Comparison of ENCODE assay signal across 24 cellular contexts in genomic region chr2:241083091-241083415, GRCh38. TPM values are rescaled to one million over a fixed set of nuclear protein-coding genes. Genes with fewer than 3 reads are reported as not detected.
DNase-seq lines count a peak whose midpoint lies in the region; ATAC-seq, FAIRE-seq and TF ChIP-seq lines count a peak whose summit lies in the region.
"Had no signal": no experiment of that assay in that cellular context is flagged by ENCODE, and none has a peak within 500 bp of the region (broad histone marks: within the 10 kb centered on the region; RNA-seq: fewer than 3 reads in every experiment).

No MANE protein-coding gene starts in this region.

- in situ Hi-C loops in GM12878 (cut with MboI), result no loop called here

- 68% methylated on average over 5 of the region's 5 CpGs for WGBS in GM12878 (ENCODE audit: insufficient coverage, insufficient replicate concordance, low lambda C conversion rate, missing lambda C conversion rate)
- 75 to 80% methylated on average over 5 of the region's 5 CpGs for WGBS in aorta, 2 donors

- SMC1A ChIA-PET in GM12878 (lab: Charles Lee; ENCODE audit: uncharacterized antibody, unreplicated experiment), result no interaction called here

- CTCF ChIA-PET in CD8-positive, alpha-beta T cell (lab: Charles Lee), result no interaction called here
- CTCF ChIA-PET in GM12878 (lab: Yijun Ruan, JAX), result no interaction called here
- CTCF ChIA-PET in PC-9 (lab: Charles Lee), result no interaction called here

- no peak for ATAC-seq in CD8-positive, alpha-beta T cell
- no peak for ATAC-seq in GM12878
- ATAC-seq in naive thymus-derived CD8-positive, alpha-beta T cell, result no peak
- ATAC-seq in aorta (ENCODE audit: low FRiP score), result no peak
- no peak for ATAC-seq in GM21526 (IDR thresholded peaks at IDR 0.05; ENCODE audit: low FRiP score, unreplicated experiment)

- H3F3A ChIP-seq in PC-9 (ENCODE audit: insufficient read depth, low read depth), result no peaks in the 10 kb centered on the region

- H3K79me2 ChIP-seq in GM12878 (ENCODE audit: control insufficient read depth, insufficient read depth, low read length) (no peaks in the 10 kb centered on the region), PC-9 (ENCODE audit: low read depth) (no peaks in the 10 kb centered on the region)

- no peak overlapping the region for H3K9ac ChIP-seq in GM12878 (ENCODE audit: control insufficient read depth, insufficient read depth, low read length)
- H3K9ac ChIP-seq: parathyroid adenoma had no signal

- H3K4me2 ChIP-seq in GM12878 (ENCODE audit: control insufficient read depth, insufficient read depth) (no peak overlapping the region), PC-9 (no peak overlapping the region)

- RAD21 ChIA-PET in GM12878 (lab: Charles Lee; ENCODE audit: unreplicated experiment), result no interaction called here

- H3K27ac Mint-ChIP-seq in CD8-positive, alpha-beta T cell, result peak overlapping the region; percentile 83
- H3K27ac Mint-ChIP-seq in naive thymus-derived CD8-positive, alpha-beta T cell, result peak overlapping the region; percentile 23 to 92 (median 82)
- H3K27ac Mint-ChIP-seq: CD4-positive, alpha-beta T cell had no signal

- no peak for FAIRE-seq in GM12878 (lab: Jason Lieb, UNC)
- FAIRE-seq: endometrium, urothelium cell line had no signal

- intact Hi-C loops in CD8-positive, alpha-beta T cell (cut with DNase I, micrococcal nuclease), result no loop called here
- intact Hi-C loops in GM12878 (cut with micrococcal nuclease; ENCODE audit: unreplicated experiment) (loop anchor here (10.0 kb wide), 1 partner anchor 62 kb away; the partner anchor contains the start of gene PASK), aorta (cut with DNase I) (no loop called here), PC-9 (cut with micrococcal nuclease; ENCODE audit: unreplicated experiment) (no loop called here)

- H3K9me3 Mint-ChIP-seq in CD8-positive, alpha-beta T cell, result peaks cover 9% of the 10 kb centered on the region
- peaks cover 0 to 15% (median 0%) of the 10 kb centered on the region in 9 donors for H3K9me3 Mint-ChIP-seq in naive thymus-derived CD8-positive, alpha-beta T cell
- H3K9me3 Mint-ChIP-seq: activated T-helper 1 cell treated with anti-CD3 and anti-CD28 coated beads, Interleukin-12 subunit alpha, Interleukin-12 subunit beta, Interleukin-2, Interleukin-4 antibody, amounts not matched to agents 30 ng/mL and 10 ng/mL and 1 ng/mL, durations not matched to agents 14 hours and 24 hours and 36 hours; CD4-positive, alpha-beta T cell had no signal

- H3K4me1 ChIP-seq in CD8-positive, alpha-beta T cell (ENCODE audit: insufficient read depth, low read length), result peaks cover 3% of the 10 kb centered on the region
- peaks cover 9% of the 10 kb centered on the region for H3K4me1 ChIP-seq in GM12878 (ENCODE audit: control insufficient read depth, insufficient read depth, low read length)
- no peaks in the 10 kb centered on the region for H3K4me1 ChIP-seq in aorta (ENCODE audit: control insufficient read depth in 1 of 2, insufficient read depth in 2 of 2, low read length in 2 of 2)
- no peaks in the 10 kb centered on the region for H3K4me1 ChIP-seq in PC-9 (replicated peaks; ENCODE audit: insufficient read depth)
- H3K4me1 ChIP-seq: breast epithelium, parathyroid adenoma had no signal

- no peaks in the 10 kb centered on the region for H3K9me2 ChIP-seq in PC-9 (ENCODE audit: insufficient read depth)

- peaks cover 41% of the 10 kb centered on the region for H3K36me3 Mint-ChIP-seq in CD8-positive, alpha-beta T cell
- peaks cover 14 to 39% (median 32%) of the 10 kb centered on the region in 3 donors for H3K36me3 Mint-ChIP-seq in naive thymus-derived CD8-positive, alpha-beta T cell

- BruUV-seq in GM12878 (replicated peaks; lab: Mats Ljungman, UMichigan) (no TSS peak), PC-9 (replicated peaks; lab: Mats Ljungman, UMichigan) (no TSS peak)

- no peaks in the 10 kb centered on the region for H3K9me3 ChIP-seq in CD8-positive, alpha-beta T cell (ENCODE audit: low read length)
- H3K9me3 ChIP-seq in GM12878 (replicated peaks; ENCODE audit: control insufficient read depth, insufficient read depth, low read length), result no peaks in the 10 kb centered on the region; the same call in 2 of the 3 replicates
- H3K9me3 ChIP-seq in aorta (ENCODE audit: control insufficient read depth, low read length), result no peaks in the 10 kb centered on the region
- H3K9me3 ChIP-seq in PC-9 (ENCODE audit: insufficient read depth, low read depth), result no peaks in the 10 kb centered on the region
- H3K9me3 ChIP-seq: adrenal gland, breast epithelium, colonic mucosa had no signal

- H3K27me3 ChIP-seq in CD8-positive, alpha-beta T cell (ENCODE audit: insufficient read depth, low read length), result no peaks in the 10 kb centered on the region
- H3K27me3 ChIP-seq in GM12878 (replicated peaks in 1 of 2; ENCODE audit: control insufficient read depth in 2 of 2, insufficient read depth in 2 of 2, low read length in 1 of 2), result no peaks in the 10 kb centered on the region
- no peaks in the 10 kb centered on the region for H3K27me3 ChIP-seq in aorta (ENCODE audit: control insufficient read depth in 1 of 2, insufficient read depth in 2 of 2, low read length in 1 of 2)
- H3K27me3 ChIP-seq in PC-9 (ENCODE audit: insufficient read depth, low read depth), result no peaks in the 10 kb centered on the region
- H3K27me3 ChIP-seq: adrenal gland, breast epithelium, colonic mucosa had no signal

- H3K36me3 ChIP-seq in CD8-positive, alpha-beta T cell (ENCODE audit: insufficient read depth, low read length), result peaks cover 21% of the 10 kb centered on the region
- peaks cover 3 to 9% of the 10 kb centered on the region in 2 experiments; a peak in 2 of 4 replicates for H3K36me3 ChIP-seq in GM12878 (ENCODE audit: control insufficient read depth in 2 of 2, insufficient read depth in 2 of 2, low read length in 1 of 2)
- peaks cover 0 to 5% of the 10 kb centered on the region in 2 donors for H3K36me3 ChIP-seq in aorta (ENCODE audit: control insufficient read depth in 1 of 2, insufficient read depth in 2 of 2, low read length in 1 of 2)
- peaks cover 13% of the 10 kb centered on the region; the same call in 1 of the 2 replicates for H3K36me3 ChIP-seq in PC-9 (ENCODE audit: low read depth)
- H3K36me3 ChIP-seq: colonic mucosa had no signal

- POLR2A ChIA-PET in CD8-positive, alpha-beta T cell (lab: Charles Lee), result interaction anchor here (1.6 kb wide), 1 partner anchor 12 kb away, joined by 6 read pairs; no protein-coding TSS in a partner anchor
- POLR2A ChIA-PET in GM12878 (lab: Charles Lee), result no interaction called here
- POLR2A ChIA-PET in naive thymus-derived CD8-positive, alpha-beta T cell (lab: Charles Lee), result interaction anchor here (0.6 to 19.4 kb wide), 4 partner anchors 13 to 66 kb away, joined by 6 to 473 read pairs (median 8); partner anchors contain the start of genes MTERF4 and PASK
- POLR2A ChIA-PET in PC-9 (lab: Charles Lee; ENCODE audit: unreplicated experiment), result interaction anchor here (0.5 kb wide), 1 partner anchor 74 kb away, joined by 6 read pairs; no protein-coding TSS in a partner anchor

- TF ChIP-seq RAD21 in GM12878 (IDR thresholded peaks at IDR 0.05; ENCODE audit: insufficient read depth, low read depth, low read length), result no peak

- no peak overlapping the region for H3K4me3 ChIP-seq in CD8-positive, alpha-beta T cell (ENCODE audit: low read depth, low read length)
- H3K4me3 ChIP-seq in GM12878 (no peak overlapping the region), aorta (ENCODE audit: low read length in 2 of 2) (no peak overlapping the region), PC-9 (no peak overlapping the region)
- H3K4me3 ChIP-seq: adrenal gland, breast epithelium, colonic mucosa had no signal

- H3K4me3 Mint-ChIP-seq in CD8-positive, alpha-beta T cell, result no peak overlapping the region
- no peak overlapping the region for H3K4me3 Mint-ChIP-seq in naive thymus-derived CD8-positive, alpha-beta T cell
- H3K4me3 Mint-ChIP-seq: activated T-helper 1 cell treated with anti-CD3 and anti-CD28 coated beads, Interleukin-12 subunit alpha, Interleukin-12 subunit beta, Interleukin-2, Interleukin-4 antibody, amounts not matched to agents 30 ng/mL and 10 ng/mL and 1 ng/mL, durations not matched to agents 14 hours and 24 hours and 36 hours; CD4-positive, alpha-beta T cell had no signal

- TF ChIP-seq CTCF in 22Rv1 (IDR thresholded peaks at IDR 0.05), result no peak
- no peak for TF ChIP-seq CTCF in CD8-positive, alpha-beta T cell (IDR thresholded peaks at IDR 0.05)
- no peak for TF ChIP-seq CTCF in GM12878 (IDR thresholded peaks at IDR 0.05 in 2 of 3, conservative IDR thresholded peaks at IDR 0.05 in 1 of 3; ENCODE audit: control insufficient read depth in 2 of 3, extremely low read depth in 1 of 3, insufficient read depth in 1 of 3, low read depth in 3 of 3, low read length in 3 of 3)
- no peak for TF ChIP-seq CTCF in PC-9 (conservative IDR thresholded peaks at IDR 0.05)

- H3K27ac ChIP-seq in 22Rv1 (peak overlapping the region; percentile 100), GM12878 (ENCODE audit: control insufficient read depth, insufficient read depth) (no peak overlapping the region), aorta (ENCODE audit: low read depth in 1 of 2, low read length in 2 of 2) (no peak overlapping the region), PC-9 (no peak overlapping the region)
- H3K27ac ChIP-seq in CD8-positive, alpha-beta T cell (ENCODE audit: low read depth, low read length), result no peak overlapping the region
- H3K27ac ChIP-seq: adrenal gland, breast epithelium, colonic mucosa, parathyroid adenoma had no signal

- no peak for TF ChIP-seq POLR2A in GM12878 (IDR thresholded peaks at IDR 0.05; ENCODE audit: low read depth, low read length)

- no peak for TF ChIP-seq EP300 in GM12878 (IDR thresholded peaks at IDR 0.05; ENCODE audit: borderline replicate concordance in 1 of 2, control insufficient read depth in 1 of 2, low read depth in 2 of 2, low read length in 2 of 2)

- H4K20me1 ChIP-seq in GM12878 (ENCODE audit: control insufficient read depth, insufficient read depth) (no peaks in the 10 kb centered on the region), PC-9 (ENCODE audit: insufficient read depth) (0 out of 2 replicates have a peak, but pooled peaks cover 4% of the 10 kb centered on the region)

- no peaks in the 10 kb centered on the region for H3K27me3 Mint-ChIP-seq in CD8-positive, alpha-beta T cell (ENCODE audit: low read depth)
- no peaks in the 10 kb centered on the region for H3K27me3 Mint-ChIP-seq in naive thymus-derived CD8-positive, alpha-beta T cell
- H3K27me3 Mint-ChIP-seq: CD4-positive, alpha-beta T cell; naive B cell had no signal

- DNase-seq in CD8-positive, alpha-beta T cell, result peak in 1 of 7 experiments; percentile 46
- DNase-seq in GM12878 (ENCODE audit: low read depth, low spot score), result no peak
- no peak for DNase-seq in naive thymus-derived CD8-positive, alpha-beta T cell
- no peak for DNase-seq in aorta
- no peak for DNase-seq in hypothalamus (lab: John Stamatoyannopoulos, UW)
- DNase-seq in PC-9, result no peak
- DNase-seq: CD4-positive, alpha-beta T cell; colonic mucosa; GDM1; HCEC 1CT; KBM-7; mesendoderm; MM.1S; naive B cell; NCI-H1436 treated with DMSO at 0.1 percent for 48 hours; NCI-H524 had no signal

- H2AFZ ChIP-seq in GM12878 (ENCODE audit: control insufficient read depth, low read depth, low read length) (no peak overlapping the region), PC-9 (no peak overlapping the region)
- H2AFZ ChIP-seq: parathyroid adenoma had no signal

- H3K4me1 Mint-ChIP-seq in CD8-positive, alpha-beta T cell (ENCODE audit: low read depth), result peaks cover 26% of the 10 kb centered on the region
- peaks cover 7 to 36% (median 20%) of the 10 kb centered on the region in 4 donors for H3K4me1 Mint-ChIP-seq in naive thymus-derived CD8-positive, alpha-beta T cell

RNA-seq across cellular contexts. Expression of gene MTERF4, which starts 19.0 kb away (rescaled TPM):
- 100 to 1,000 TPM in 1 of 2 experiments, 10 to 100 TPM in 1; 100.0 to 102 TPM for total RNA-seq in CD8-positive, alpha-beta T cell
- total RNA-seq in GM12878 (2013; cell fraction: nucleolus; rRNA removed), result 339 and 407 TPM in 2 replicates
- total RNA-seq in GM12878 (2014; rRNA removed) (35.5 and 37.5 TPM in 2 replicates), GM12878 (2014; rRNA removed; fragmentation: Illumina TruSeq; extraction: Trizol) (52.0 and 56.3 TPM in 2 replicates), GM12878 (2021) (35.2 and 38.7 TPM in 2 replicates), aorta (10 to 100 TPM; 24.4 to 36.4 TPM), PC-9 (2021) (38.6 and 42.8 TPM in 2 replicates)
- 67.1 TPM for polyA plus RNA-seq in GM12878 (2011; ENCODE audit: low read depth)
- polyA plus RNA-seq in GM12878 (2011; rRNA removed) (63.6 and 66.4 TPM in 2 replicates), GM12878 (2014; fragmentation: Illumina TruSeq; extraction: Trizol) (69.1 and 85.4 TPM in 2 replicates), GM12878 (2014; fragmentation: Nextera tagmentation; extraction: Ambion mirVana) (10 to 100 TPM; 36.7 to 45.0 TPM), GM12878 (2014; rRNA removed) (66.8 and 68.2 TPM in 2 replicates), GM12878 (2016; fragmentation: Nextera tagmentation; extraction: Ambion mirVana) (10 to 100 TPM; 44.7 to 46.0 TPM), aorta (10 to 100 TPM; 26.3 to 38.4 TPM)
- 46.3 and 47.5 TPM in 2 replicates for polyA plus RNA-seq in GM12878 (2011; cell fraction: cytosol; rRNA removed)
- polyA plus RNA-seq in GM12878 (2011; cell fraction: nucleus; rRNA removed), result 145 and 152 TPM in 2 replicates
- polyA plus RNA-seq in GM12878 (2012), result 45.2 and 50.8 TPM in 2 replicates
- polyA minus RNA-seq in GM12878 (2011; rRNA and poly(A)+ RNA removed), result 73.9 and 87.6 TPM in 2 replicates
- 16.7 and 18.6 TPM in 2 replicates for polyA minus RNA-seq in GM12878 (2011; cell fraction: cytosol; rRNA and poly(A)+ RNA removed)
- 44.0 and 60.1 TPM in 2 replicates for polyA minus RNA-seq in GM12878 (2011; cell fraction: nucleus; rRNA and poly(A)+ RNA removed)
- total RNA-seq in naive thymus-derived CD8-positive, alpha-beta T cell, result 100 to 1,000 TPM; 265 to 270 TPM
- 10 to 100 TPM; 46.4 to 82.1 (median 57.8) TPM for polyA plus RNA-seq in naive thymus-derived CD8-positive, alpha-beta T cell
